Comparison of ENCODE assay signal across 15 cellular contexts in genomic region chr6:86537311-86537861, GRCh38.
DNase-seq lines count a peak whose midpoint lies in the region; ATAC-seq and TF ChIP-seq lines count a peak whose summit lies in the region.
"Had no signal": no experiment of that assay in that cellular context is flagged by ENCODE, and none has a peak within 500 bp of the region (broad histone marks: within the 10 kb centered on the region; RNA-seq: fewer than 3 reads in every experiment).

No MANE protein-coding gene starts in this region.

- H3K4me3 ChIP-seq in BE2C (ENCODE audit: low read depth, low read length) (no peak overlapping the region), SK-N-SH (ENCODE audit: low read depth in 2 of 2, low read length in 1 of 2) (no peak overlapping the region), hepatocyte (no peak overlapping the region), PC-9 (no peak overlapping the region)
- H3K4me3 ChIP-seq: GM23338 had no signal

- no peak overlapping the region for H3K4me3 Mint-ChIP-seq in activated CD8-positive, alpha-beta T cell treated with anti-CD3 and anti-CD28 coated beads for 36 hours
- H3K4me3 Mint-ChIP-seq: CD4-positive, alpha-beta T cell; GM23338 had no signal

- no peak for TF ChIP-seq CTCF in BE2C (IDR thresholded peaks at IDR 0.05; ENCODE audit: low read depth, low read length)
- no peak for TF ChIP-seq CTCF in SK-N-SH (IDR thresholded peaks at IDR 0.05)
- TF ChIP-seq CTCF in hepatocyte (IDR thresholded peaks at IDR 0.05; ENCODE audit: poor library complexity), result no peak
- no peak for TF ChIP-seq CTCF in activated CD8-positive, alpha-beta T cell treated with anti-CD3 and anti-CD28 coated beads for 36 hours (IDR thresholded peaks at IDR 0.05)
- no peak for TF ChIP-seq CTCF in PC-9 (conservative IDR thresholded peaks at IDR 0.05)

- H3F3A ChIP-seq in SK-N-SH (replicated peaks; ENCODE audit: insufficient read depth) (no peaks in the 10 kb centered on the region), PC-9 (ENCODE audit: insufficient read depth, low read depth) (no peaks in the 10 kb centered on the region)

- no peaks in the 10 kb centered on the region for H3K27me3 Mint-ChIP-seq in activated CD8-positive, alpha-beta T cell treated with anti-CD3 and anti-CD28 coated beads for 36 hours
- H3K27me3 Mint-ChIP-seq: CD4-positive, alpha-beta T cell had no signal

- H3K36me3 ChIP-seq in BE2C (no peaks in the 10 kb centered on the region), SK-N-SH (replicated peaks in 1 of 2; ENCODE audit: control insufficient read depth in 1 of 2, insufficient read depth in 2 of 2, low read length in 1 of 2) (no peaks in the 10 kb centered on the region), hepatocyte (replicated peaks; ENCODE audit: insufficient read depth, low read depth) (no peaks in the 10 kb centered on the region), PC-9 (ENCODE audit: low read depth) (no peaks in the 10 kb centered on the region)

- no peaks in the 10 kb centered on the region for H4K20me1 ChIP-seq in SK-N-SH (ENCODE audit: insufficient read depth)
- H4K20me1 ChIP-seq in hepatocyte (ENCODE audit: insufficient read depth, poor library complexity, severe bottlenecking), result no peaks in the 10 kb centered on the region
- no peaks in the 10 kb centered on the region for H4K20me1 ChIP-seq in PC-9 (ENCODE audit: insufficient read depth)

- CTCF ChIA-PET in SK-N-SH (lab: Yijun Ruan, JAX), result interaction anchor here (0.6 to 3.4 kb wide), 3 partner anchors 77 to 614 kb away, joined by 3 to 17 read pairs (median 3); no protein-coding TSS in a partner anchor
- CTCF ChIA-PET in activated CD8-positive, alpha-beta T cell treated with anti-CD3 and anti-CD28 coated beads for 36 hours (lab: Charles Lee), result no interaction called here
- CTCF ChIA-PET in PC-9 (lab: Charles Lee), result no interaction called here

- H3K36me3 Mint-ChIP-seq in activated CD8-positive, alpha-beta T cell treated with anti-CD3 and anti-CD28 coated beads for 36 hours (ENCODE audit: low read depth), result no peaks in the 10 kb centered on the region

- WGBS in SK-N-SH (ENCODE audit: low lambda C conversion rate), result 2% methylated on average over 2 of the region's 2 CpGs
- WGBS in hepatocyte (ENCODE audit: low lambda C conversion rate, missing lambda C conversion rate), result 75% methylated on average over 2 of the region's 2 CpGs

- POLR2A ChIA-PET in SK-N-SH (lab: Yijun Ruan, JAX) (interaction anchor here (0.6 to 1.1 kb wide), 2 partner anchors 322 to 614 kb away, joined by 3 to 4 read pairs; no protein-coding TSS in a partner anchor), PC-9 (lab: Charles Lee; ENCODE audit: unreplicated experiment) (no interaction called here)
- POLR2A ChIA-PET in activated CD8-positive, alpha-beta T cell treated with anti-CD3 and anti-CD28 coated beads for 36 hours (lab: Charles Lee), result no interaction called here

- intact Hi-C loops in activated CD8-positive, alpha-beta T cell treated with anti-CD3 and anti-CD28 coated beads for 36 hours (cut with micrococcal nuclease), result no loop called here
- intact Hi-C loops in PC-9 (cut with micrococcal nuclease; ENCODE audit: unreplicated experiment), result no loop called here

- H3K4me1 ChIP-seq in BE2C (peaks cover 20% of the 10 kb centered on the region), SK-N-SH (ENCODE audit: control insufficient read depth in 1 of 2, insufficient read depth in 2 of 2, low read depth in 1 of 2, low read length in 1 of 2) (peaks cover 0 to 20% of the 10 kb centered on the region in 2 experiments; a peak in 2 of 4 replicates), hepatocyte (ENCODE audit: insufficient read depth) (no peaks in the 10 kb centered on the region), PC-9 (replicated peaks; ENCODE audit: insufficient read depth) (no peaks in the 10 kb centered on the region)
- H3K4me1 ChIP-seq: Caco-2 had no signal

- no peak overlapping the region for H3K9ac ChIP-seq in SK-N-SH

- BruUV-seq in PC-9 (replicated peaks; lab: Mats Ljungman, UMichigan), result no TSS peak

- H3K9me3 ChIP-seq in BE2C, result no peaks in the 10 kb centered on the region
- no peaks in the 10 kb centered on the region for H3K9me3 ChIP-seq in SK-N-SH
- H3K9me3 ChIP-seq in hepatocyte (ENCODE audit: low read depth), result no peaks in the 10 kb centered on the region
- no peaks in the 10 kb centered on the region for H3K9me3 ChIP-seq in PC-9 (ENCODE audit: insufficient read depth, low read depth)
- H3K9me3 ChIP-seq: Caco-2 had no signal

- no peaks in the 10 kb centered on the region for H3K4me1 Mint-ChIP-seq in activated CD8-positive, alpha-beta T cell treated with anti-CD3 and anti-CD28 coated beads for 36 hours (ENCODE audit: low read depth)
- H3K4me1 Mint-ChIP-seq: GM23338 had no signal

- peak overlapping the region in 1 of 2 experiments; percentile 100; a peak in 2 of 4 replicates for H3K27ac ChIP-seq in SK-N-SH (ENCODE audit: low read depth in 2 of 2, low read length in 1 of 2)
- H3K27ac ChIP-seq in caudate nucleus (ENCODE audit: low read depth, low read length), result peak overlapping the region; percentile 62
- no peak overlapping the region for H3K27ac ChIP-seq in hepatocyte
- no peak overlapping the region for H3K27ac ChIP-seq in PC-9
- H3K27ac ChIP-seq: C4-2B had no signal

- peak in 1 of 2 experiments; percentile 98; a peak in 2 of 4 replicates for TF ChIP-seq EP300 in SK-N-SH (IDR thresholded peaks at IDR 0.05; ENCODE audit: borderline replicate concordance in 1 of 2, low read depth in 1 of 2, low read length in 1 of 2)

- peaks cover 3% of the 10 kb centered on the region; the same call in 1 of the 2 replicates for H3K9me2 ChIP-seq in SK-N-SH
- H3K9me2 ChIP-seq in hepatocyte (replicated peaks; ENCODE audit: insufficient read depth), result no peaks in the 10 kb centered on the region
- no peaks in the 10 kb centered on the region for H3K9me2 ChIP-seq in PC-9 (ENCODE audit: insufficient read depth)

- H3K4me2 ChIP-seq in SK-N-SH, result no peak overlapping the region
- no peak overlapping the region for H3K4me2 ChIP-seq in hepatocyte
- no peak overlapping the region for H3K4me2 ChIP-seq in PC-9
- H3K4me2 ChIP-seq: GM23338 had no signal

- no peaks in the 10 kb centered on the region for H3K27me3 ChIP-seq in BE2C
- H3K27me3 ChIP-seq in SK-N-SH (ENCODE audit: insufficient read depth), result no peaks in the 10 kb centered on the region
- H3K27me3 ChIP-seq in hepatocyte, result no peaks in the 10 kb centered on the region
- no peaks in the 10 kb centered on the region for H3K27me3 ChIP-seq in PC-9 (ENCODE audit: insufficient read depth, low read depth)

- H2AFZ ChIP-seq in SK-N-SH (ENCODE audit: low read depth), result no peak overlapping the region
- no peak overlapping the region for H2AFZ ChIP-seq in hepatocyte
- H2AFZ ChIP-seq in PC-9, result no peak overlapping the region
- H2AFZ ChIP-seq: GM23338 had no signal

- peak; percentile 58 for TF ChIP-seq RAD21 in SK-N-SH (IDR thresholded peaks at IDR 0.05; ENCODE audit: low read length)

- no peaks in the 10 kb centered on the region for H3K9me3 Mint-ChIP-seq in activated CD8-positive, alpha-beta T cell treated with anti-CD3 and anti-CD28 coated beads for 36 hours

- H3K27ac Mint-ChIP-seq in activated CD8-positive, alpha-beta T cell treated with anti-CD3 and anti-CD28 coated beads for 36 hours, result no peak overlapping the region
- H3K27ac Mint-ChIP-seq: CD4-positive, alpha-beta T cell; GM23338 had no signal

- H3K79me2 ChIP-seq in SK-N-SH (ENCODE audit: insufficient read depth) (no peaks in the 10 kb centered on the region), hepatocyte (no peaks in the 10 kb centered on the region), PC-9 (ENCODE audit: low read depth) (no peaks in the 10 kb centered on the region)

- DNase-seq in BE2C, result peak; percentile 75
- peak; percentile 44 for DNase-seq in SK-N-SH
- peak in 16 of 61 donors; percentile 0 to 68 (median 10) for DNase-seq in caudate nucleus (lab: John Stamatoyannopoulos, UW)
- DNase-seq in hepatocyte (ENCODE audit: low spot score), result peak; percentile 21
- DNase-seq in activated CD8-positive, alpha-beta T cell treated with anti-CD3 and anti-CD28 coated beads for 36 hours, result no peak
- DNase-seq in NCI-H526 (lab: John Stamatoyannopoulos, UW), result no peak
- no peak for DNase-seq in stimulated activated naive CD8-positive, alpha-beta T cell treated with anti-CD3 and anti-CD28 coated beads, Interleukin-15, Interleukin-2, amounts not matched to agents 100 U/mL and 50 U/mL, for 24 hours
- no peak for DNase-seq in PC-9
- DNase-seq: 8988T; Caco-2; CD4-positive, alpha-beta T cell; HCEC 1CT; IMR-90 had no signal

- no peak for ATAC-seq in activated CD8-positive, alpha-beta T cell treated with anti-CD3 and anti-CD28 coated beads for 36 hours
- ATAC-seq in stimulated activated naive CD8-positive, alpha-beta T cell treated with anti-CD3 and anti-CD28 coated beads, Interleukin-15, Interleukin-2, amounts not matched to agents 100 U/mL and 50 U/mL, for 24 hours, result no peak
- ATAC-seq: GM23338 had no signal

TF ChIP-seq in SK-N-SH, 30 proteins besides CTCF, POLR2A, EP300 and RAD21 (continues in another document):
- peak; percentile 27; the same call in 1 of the 2 replicates for TF ChIP-seq USF2 (IDR thresholded peaks at IDR 0.05; ENCODE audit: borderline replicate concordance, low read depth, low read length)
- peak; percentile 44; the same call in 1 of the 2 replicates for TF ChIP-seq SMC3 (IDR thresholded peaks at IDR 0.05; ENCODE audit: low read depth, low read length)
- peak; percentile 92 for TF ChIP-seq RCOR1 (IDR thresholded peaks at IDR 0.05; ENCODE audit: low read length)
- TF ChIP-seq CHD2 (IDR thresholded peaks at IDR 0.05; ENCODE audit: low read length, partially characterized antibody), result peak; percentile 55
- TF ChIP-seq GATA2 (CRISPR knock-in tag; IDR thresholded peaks at IDR 0.05), result peak; percentile 93
- no peak for TF ChIP-seq MEF2A (IDR thresholded peaks at IDR 0.05; ENCODE audit: borderline replicate concordance, low read depth)
- peak; percentile 28; the same call in 1 of the 2 replicates for TF ChIP-seq RFX5 (IDR thresholded peaks at IDR 0.05; ENCODE audit: low read length)
- TF ChIP-seq EZH2phosphoT487 (IDR thresholded peaks at IDR 0.05; ENCODE audit: borderline replicate concordance, low read depth), result no peak
- TF ChIP-seq USF1 (IDR thresholded peaks at IDR 0.05; ENCODE audit: borderline replicate concordance, low read depth), result no peak
- TF ChIP-seq TEAD4 (IDR thresholded peaks at IDR 0.05; ENCODE audit: borderline replicate concordance, insufficient read depth), result peak; percentile 73

Comparison
In these comparisons a context has a peak if more than half of its experiments do, and no peak if none do; other contexts are left out.
1. DNase-seq: peak in BE2C (single experiment), SK-N-SH (single experiment) and hepatocyte (single experiment); none in activated CD8-positive, alpha-beta T cell treated with anti-CD3 and anti-CD28 coated beads for 36 hours (single experiment), NCI-H526 (0 of 2), stimulated activated naive CD8-positive, alpha-beta T cell treated with anti-CD3 and anti-CD28 coated beads, Interleukin-15, Interleukin-2, amounts not matched to agents 100 U/mL and 50 U/mL, for 24 hours (single experiment) and PC-9 (0 of 2).